ENCODE assay signal across 31 cellular contexts in genomic region chr13:105846923-105847322, GRCh38.
"Had no signal": no experiment of that assay in that cellular context is flagged by ENCODE, and none has a peak within 500 bp of the region (broad histone marks: within the 10 kb centered on the region; RNA-seq: fewer than 3 reads in every experiment).

No MANE protein-coding gene starts in this region.

- H3K36me3 ChIP-seq: ascending aorta, breast epithelium, cardiac muscle cell, esophagus muscularis mucosa, gastrocnemius medialis, heart left ventricle had no signal

- H3K4me1 ChIP-seq: ascending aorta, breast epithelium had no signal

- ATAC-seq: activated CD4-positive, alpha-beta T cell treated with anti-CD3 and anti-CD28 coated beads for 36 hours; activated CD8-positive, alpha-beta T cell treated with anti-CD3 and anti-CD28 coated beads, Interleukin-2, amount 10 ng/mL, durations not matched to agents 7 days and 5 days; activated naive CD4-positive, alpha-beta T cell treated with anti-CD3 and anti-CD28 coated beads, Interleukin-2, amount 50 U/mL, for 72 hours; activated T-cell treated with anti-CD3 and anti-CD28 coated beads, Interleukin-2, amount 50 U/mL, for 72 hours; foreskin keratinocyte; gastrocnemius medialis; T-helper 17 cell had no signal

- H3K9me3 ChIP-seq: ascending aorta, breast epithelium, esophagus muscularis mucosa, gastrocnemius medialis, heart left ventricle had no signal

- H3K4me3 ChIP-seq: ascending aorta, breast epithelium, cardiac muscle cell, coronary artery, dorsolateral prefrontal cortex, esophagus muscularis mucosa, gastrocnemius medialis, heart left ventricle had no signal

- H3K27ac ChIP-seq: ascending aorta, cardiac muscle cell, coronary artery, dorsolateral prefrontal cortex, esophagus muscularis mucosa, gastrocnemius medialis, heart left ventricle had no signal

- DNase-seq: activated CD4-positive, alpha-beta memory T cell treated with anti-CD3 and anti-CD28 coated beads for 36 hours; activated CD4-positive, alpha-beta T cell treated with anti-CD3 and anti-CD28 coated beads for 36 hours; activated CD4-positive, alpha-beta T cell treated with anti-CD3 and anti-CD28 coated beads, Interleukin-2, amount 10 ng/mL, durations not matched to agents 24 days and 14 days; activated CD4-positive, CD25-positive, alpha-beta regulatory T cell; activated CD4-positive, CD25-positive, alpha-beta regulatory T cell treated with anti-CD3 and anti-CD28 coated beads, Interleukin-2, amount 50 U/mL, for 72 hours; activated CD8-positive, alpha-beta memory T cell treated with anti-CD3 and anti-CD28 coated beads, Interleukin-2, amount 50 U/mL, for 48 hours; activated CD8-positive, alpha-beta T cell treated with anti-CD3 and anti-CD28 coated beads, Interleukin-2, amount 10 ng/mL, durations not matched to agents 7 days and 5 days; activated gamma-delta T cell; activated naive CD4-positive, alpha-beta T cell; activated naive CD4-positive, alpha-beta T cell treated with anti-CD3 and anti-CD28 coated beads, Interleukin-2, amount 10 ng/mL, durations not matched to agents 7 days and 5 days; activated naive CD8-positive, alpha-beta T cell treated with anti-CD3 and anti-CD28 coated beads, Interleukin-2, amount 10 ng/mL, durations not matched to agents 7 days and 5 days; activated T-cell treated with anti-CD3 and anti-CD28 coated beads for 4 hours; activated T-cell treated with anti-CD3 and anti-CD28 coated beads, Interleukin-2, amount 50 U/mL, for 24 hours; activated T-cell treated with anti-CD3 and anti-CD28 coated beads, Interleukin-2, amount 50 U/mL, for 72 hours; central memory CD4-positive, alpha-beta T cell; effector memory CD4-positive, alpha-beta T cell; endodermal cell; erythroblast; foreskin keratinocyte; gastrocnemius medialis; glutamatergic neuron; heart left ventricle; T-helper 17 cell; T1000 had no signal

- H3K27me3 ChIP-seq: ascending aorta, breast epithelium, cardiac muscle cell, dorsolateral prefrontal cortex, esophagus muscularis mucosa, foreskin keratinocyte, gastrocnemius medialis, heart left ventricle had no signal
